In genomic region chrY:24825069-24825468, GRCh38 we compare ENCODE assay signal across 20 cellular contexts. TPM values are rescaled to one million over a fixed set of nuclear protein-coding genes. Genes with fewer than 3 reads are reported as not detected.
"Had no signal": no experiment of that assay in that cellular context is flagged by ENCODE, and none has a peak within 500 bp of the region (broad histone marks: within the 10 kb centered on the region; RNA-seq: fewer than 3 reads in every experiment).

No MANE protein-coding gene starts in this region.

RNA-seq across cellular contexts. Expression of gene DAZ4, which starts 8.7 kb away (rescaled TPM):
- total RNA-seq: activated naive CD4-positive, alpha-beta T cell treated with anti-CD3 and anti-CD28 coated beads for 36 hours; activated naive CD4-positive, alpha-beta T cell treated with anti-CD3 and anti-CD28 coated beads, Interleukin-2, amount 50 U/mL, for 72 hours; activated naive CD8-positive, alpha-beta T cell treated with anti-CD3 and anti-CD28 coated beads for 36 hours; activated naive CD8-positive, alpha-beta T cell treated with anti-CD3 and anti-CD28 coated beads, Interleukin-2, amount 10 ng/mL, durations not matched to agents 7 days and 5 days; activated T-cell treated with anti-CD3 and anti-CD28 coated beads, Interleukin-2, amount 50 U/mL, for 4 hours; activated T-cell treated with anti-CD3 and anti-CD28 coated beads, Interleukin-2, amount 50 U/mL, for 72 hours; activated T-helper 1 cell treated with anti-CD3 and anti-CD28 coated beads, Interleukin-12 subunit alpha, Interleukin-12 subunit beta, Interleukin-2, Interleukin-4 antibody, amounts not matched to agents 30 ng/mL and 10 ng/mL and 1 ng/mL, durations not matched to agents 14 hours and 24 hours and 36 hours; activated T-helper 17 cell treated with anti-CD3 and anti-CD28 coated beads, Interleukin-2, amount 50 U/mL, for 72 hours; activated T-helper 2 cell treated with anti-CD3 and anti-CD28 coated beads, Interferon-gamma antibody, Interleukin-2, Interleukin-4, amounts not matched to agents 10 μg/mL and 5 μg/mL and 100 μg/mL, durations not matched to agents 14 hours and 24 hours and 36 hours; adrenal gland; aorta; ascending aorta; astrocyte; body of pancreas; breast epithelium; bronchial epithelial cell; cardiac muscle cell; cardiac septum; cerebellum; chondrocyte had no signal

RNA-seq across cellular contexts. Expression of gene DAZ3, which starts 11.9 kb away (rescaled TPM):
- total RNA-seq: activated naive CD4-positive, alpha-beta T cell treated with anti-CD3 and anti-CD28 coated beads for 36 hours; activated naive CD4-positive, alpha-beta T cell treated with anti-CD3 and anti-CD28 coated beads, Interleukin-2, amount 50 U/mL, for 72 hours; activated naive CD8-positive, alpha-beta T cell treated with anti-CD3 and anti-CD28 coated beads for 36 hours; activated naive CD8-positive, alpha-beta T cell treated with anti-CD3 and anti-CD28 coated beads, Interleukin-2, amount 10 ng/mL, durations not matched to agents 7 days and 5 days; activated T-cell treated with anti-CD3 and anti-CD28 coated beads, Interleukin-2, amount 50 U/mL, for 4 hours; activated T-cell treated with anti-CD3 and anti-CD28 coated beads, Interleukin-2, amount 50 U/mL, for 72 hours; activated T-helper 1 cell treated with anti-CD3 and anti-CD28 coated beads, Interleukin-12 subunit alpha, Interleukin-12 subunit beta, Interleukin-2, Interleukin-4 antibody, amounts not matched to agents 30 ng/mL and 10 ng/mL and 1 ng/mL, durations not matched to agents 14 hours and 24 hours and 36 hours; activated T-helper 17 cell treated with anti-CD3 and anti-CD28 coated beads, Interleukin-2, amount 50 U/mL, for 72 hours; activated T-helper 2 cell treated with anti-CD3 and anti-CD28 coated beads, Interferon-gamma antibody, Interleukin-2, Interleukin-4, amounts not matched to agents 10 μg/mL and 5 μg/mL and 100 μg/mL, durations not matched to agents 14 hours and 24 hours and 36 hours; adrenal gland; aorta; ascending aorta; astrocyte; body of pancreas; breast epithelium; bronchial epithelial cell; cardiac muscle cell; cardiac septum; cerebellum; chondrocyte had no signal
